Comparison of ENCODE assay signal across 18 cellular contexts in genomic region chrY:8544715-8545114, GRCh38.
"Had no signal": no experiment of that assay in that cellular context is flagged by ENCODE, and none has a peak within 500 bp of the region (broad histone marks: within the 10 kb centered on the region; RNA-seq: fewer than 3 reads in every experiment).

No MANE protein-coding gene starts in this region.

- H3K4me3 Mint-ChIP-seq: activated CD4-positive, alpha-beta memory T cell treated with anti-CD3 and anti-CD28 coated beads, Interleukin-2, amount 10 ng/mL, durations not matched to agents 7 days and 5 days; activated CD8-positive, alpha-beta memory T cell treated with anti-CD3 and anti-CD28 coated beads, Interleukin-2, amount 10 ng/mL, durations not matched to agents 7 days and 5 days; activated naive CD8-positive, alpha-beta T cell treated with anti-CD3 and anti-CD28 coated beads for 36 hours; immature natural killer cell; naive thymus-derived CD4-positive, alpha-beta T cell; neural progenitor cell; stimulated activated naive CD8-positive, alpha-beta T cell treated with anti-CD3 and anti-CD28 coated beads, Interleukin-15, Interleukin-2, amounts not matched to agents 100 ng/mL and 50 ng/mL, for 24 hours; WTC11 had no signal

- ATAC-seq: activated CD8-positive, alpha-beta memory T cell treated with anti-CD3 and anti-CD28 coated beads, Interleukin-2, amount 10 ng/mL, durations not matched to agents 7 days and 5 days; naive thymus-derived CD4-positive, alpha-beta T cell; psoas muscle; right cardiac atrium; WTC11 had no signal

- H3K4me1 Mint-ChIP-seq: activated CD4-positive, alpha-beta memory T cell treated with anti-CD3 and anti-CD28 coated beads, Interleukin-2, amount 10 ng/mL, durations not matched to agents 7 days and 5 days; activated CD8-positive, alpha-beta memory T cell treated with anti-CD3 and anti-CD28 coated beads, Interleukin-2, amount 10 ng/mL, durations not matched to agents 7 days and 5 days; activated naive CD8-positive, alpha-beta T cell treated with anti-CD3 and anti-CD28 coated beads for 36 hours; immature natural killer cell; naive thymus-derived CD4-positive, alpha-beta T cell; neural progenitor cell; WTC11 had no signal

- H3K36me3 Mint-ChIP-seq: activated CD8-positive, alpha-beta memory T cell treated with anti-CD3 and anti-CD28 coated beads, Interleukin-2, amount 10 ng/mL, durations not matched to agents 7 days and 5 days; activated naive CD8-positive, alpha-beta T cell treated with anti-CD3 and anti-CD28 coated beads for 36 hours; immature natural killer cell; naive thymus-derived CD4-positive, alpha-beta T cell; neural progenitor cell; WTC11 had no signal

- FAIRE-seq: endothelial cell of umbilical vein had no signal

- H3K27me3 Mint-ChIP-seq: activated CD4-positive, alpha-beta memory T cell treated with anti-CD3 and anti-CD28 coated beads, Interleukin-2, amount 10 ng/mL, durations not matched to agents 7 days and 5 days; activated CD8-positive, alpha-beta memory T cell treated with anti-CD3 and anti-CD28 coated beads, Interleukin-2, amount 10 ng/mL, durations not matched to agents 7 days and 5 days; activated naive CD8-positive, alpha-beta T cell treated with anti-CD3 and anti-CD28 coated beads for 36 hours; naive thymus-derived CD4-positive, alpha-beta T cell; stimulated activated naive CD8-positive, alpha-beta T cell treated with anti-CD3 and anti-CD28 coated beads, Interleukin-15, Interleukin-2, amounts not matched to agents 100 ng/mL and 50 ng/mL, for 24 hours had no signal

- H3K27ac Mint-ChIP-seq: activated CD4-positive, alpha-beta memory T cell treated with anti-CD3 and anti-CD28 coated beads, Interleukin-2, amount 10 ng/mL, durations not matched to agents 7 days and 5 days; activated CD8-positive, alpha-beta memory T cell treated with anti-CD3 and anti-CD28 coated beads, Interleukin-2, amount 10 ng/mL, durations not matched to agents 7 days and 5 days; activated naive CD8-positive, alpha-beta T cell treated with anti-CD3 and anti-CD28 coated beads for 36 hours; immature natural killer cell; naive thymus-derived CD4-positive, alpha-beta T cell; neural progenitor cell; stimulated activated naive CD8-positive, alpha-beta T cell treated with anti-CD3 and anti-CD28 coated beads, Interleukin-15, Interleukin-2, amounts not matched to agents 100 ng/mL and 50 ng/mL, for 24 hours; WTC11 had no signal

- DNase-seq: activated CD4-positive, alpha-beta memory T cell treated with anti-CD3 and anti-CD28 coated beads, Interleukin-2, amount 10 ng/mL, durations not matched to agents 7 days and 5 days; activated CD4-positive, alpha-beta T cell treated with anti-CD3 and anti-CD28 coated beads for 4 hours; activated CD8-positive, alpha-beta memory T cell treated with anti-CD3 and anti-CD28 coated beads, Interleukin-2, amount 10 ng/mL, durations not matched to agents 7 days and 5 days; activated naive CD4-positive, alpha-beta T cell; activated naive CD8-positive, alpha-beta T cell treated with anti-CD3 and anti-CD28 coated beads for 36 hours; amniotic stem cell; dermis blood vessel endothelial cell; effector memory CD4-positive, alpha-beta T cell; immature natural killer cell; mesenchymal stem cell; naive thymus-derived CD4-positive, alpha-beta T cell; psoas muscle; right cardiac atrium; uterus had no signal

- H3K9me3 Mint-ChIP-seq: activated CD4-positive, alpha-beta memory T cell treated with anti-CD3 and anti-CD28 coated beads, Interleukin-2, amount 10 ng/mL, durations not matched to agents 7 days and 5 days; activated naive CD8-positive, alpha-beta T cell treated with anti-CD3 and anti-CD28 coated beads for 36 hours; immature natural killer cell; naive thymus-derived CD4-positive, alpha-beta T cell; neural progenitor cell; stimulated activated naive CD8-positive, alpha-beta T cell treated with anti-CD3 and anti-CD28 coated beads, Interleukin-15, Interleukin-2, amounts not matched to agents 100 ng/mL and 50 ng/mL, for 24 hours; WTC11 had no signal
